In genomic region chr2:86477349-86477748, GRCh38 we compare ENCODE assay signal across 19 cellular contexts. TPM values are rescaled to one million over a fixed set of nuclear protein-coding genes. Genes with fewer than 3 reads are reported as not detected.
DNase-seq lines count a peak whose midpoint lies in the region; ATAC-seq, FAIRE-seq and TF ChIP-seq lines count a peak whose summit lies in the region.
"Had no signal": no experiment of that assay in that cellular context is flagged by ENCODE, and none has a peak within 500 bp of the region (broad histone marks: within the 10 kb centered on the region; RNA-seq: fewer than 3 reads in every experiment).

No MANE protein-coding gene starts in this region.

- H3K27me3 ChIP-seq in right lobe of liver (no peaks in the 10 kb centered on the region), HepG2 (ENCODE audit: control insufficient read depth in 1 of 2, insufficient read depth in 2 of 2, low read length in 2 of 2) (no peaks in the 10 kb centered on the region), lower lobe of right lung (ENCODE audit: low read depth) (no peaks in the 10 kb centered on the region), testis (no peaks in the 10 kb centered on the region)
- H3K27me3 ChIP-seq: stomach, vagina had no signal

- H3K79me2 ChIP-seq in HepG2 (ENCODE audit: insufficient read depth, low read length) = no peaks in the 10 kb centered on the region

- H3K27ac ChIP-seq in right lobe of liver = no peak overlapping the region
- H3K27ac ChIP-seq in HepG2 (ENCODE audit: extremely low read length, insufficient read depth, low read length) = no peak overlapping the region
- no peak overlapping the region for H3K27ac ChIP-seq in lower lobe of right lung
- no peak overlapping the region for H3K27ac ChIP-seq in testis
- H3K27ac ChIP-seq: KMS-11, vagina had no signal

- TF ChIP-seq POLR2A in right lobe of liver (IDR thresholded peaks at IDR 0.05) = no peak
- no peak for TF ChIP-seq POLR2A in HepG2 (IDR thresholded peaks at IDR 0.05; ENCODE audit: insufficient read depth in 1 of 2, low read depth in 2 of 2, low read length in 2 of 2)
- TF ChIP-seq POLR2A in testis (IDR thresholded peaks at IDR 0.05) = no peak

- H3K36me3 ChIP-seq in right lobe of liver (peaks cover 15 to 65% (median 28%) of the 10 kb centered on the region in 4 donors), HepG2 (replicated peaks in 1 of 2; ENCODE audit: control insufficient read depth in 1 of 2, insufficient read depth in 2 of 2, low read length in 2 of 2) (peaks cover 57 to 98% of the 10 kb centered on the region in 2 experiments), lower lobe of right lung (peaks cover 98% of the 10 kb centered on the region), testis (ENCODE audit: low read depth, missing control alignments) (no peaks in the 10 kb centered on the region)

- no peak overlapping the region for H3K4me2 ChIP-seq in HepG2 (ENCODE audit: low read depth, low read length)
- H3K4me2 ChIP-seq: KMS-11 had no signal

- no peaks in the 10 kb centered on the region for H3K27me3 Mint-ChIP-seq in effector memory CD8-positive, alpha-beta T cell

- POLR2A ChIA-PET in HepG2 (lab: Yijun Ruan, JAX) = no interaction called here

- H3K9me3 Mint-ChIP-seq in effector memory CD8-positive, alpha-beta T cell = no peaks in the 10 kb centered on the region
- H3K9me3 Mint-ChIP-seq: T-helper 2 cell treated with Interferon-gamma antibody and Interleukin-4, amounts not matched to agents 5 μg/mL and 100 μg/mL, for 36 hours had no signal

- H3K4me3 Mint-ChIP-seq in effector memory CD8-positive, alpha-beta T cell = no peak overlapping the region
- H3K4me3 Mint-ChIP-seq: T-helper 2 cell treated with Interferon-gamma antibody and Interleukin-4, amounts not matched to agents 5 μg/mL and 100 μg/mL, for 36 hours had no signal

- CTCF ChIA-PET in HepG2 (lab: Yijun Ruan, JAX; ENCODE audit: low intra/inter-chr PET ratio, low total read pairs) = no interaction called here

- no peak for TF ChIP-seq EP300 in HepG2 (IDR thresholded peaks at IDR 0.05; ENCODE audit: low read depth in 2 of 2, low read length in 2 of 2)
- no peak for TF ChIP-seq EP300 in HepG2 (CRISPR knock-in tag; IDR thresholded peaks at IDR 0.05; ENCODE audit: borderline replicate concordance)

- H2AFZ ChIP-seq in HepG2 (ENCODE audit: low read length) = no peak overlapping the region

- ATAC-seq in right lobe of liver (peak; percentile 36 to 66 (median 52)), HepG2 (no peak; the same call in 2 of the 3 replicates), lower lobe of right lung (peak; percentile 32 to 33), GM19351 (IDR thresholded peaks at IDR 0.05; ENCODE audit: unreplicated experiment) (no peak)
- no peak for ATAC-seq in effector memory CD8-positive, alpha-beta T cell (replicated peaks)
- ATAC-seq in stimulated activated naive CD8-positive, alpha-beta T cell treated with anti-CD3 and anti-CD28 coated beads, Interleukin-15, Interleukin-2, amounts not matched to agents 100 U/mL and 50 U/mL, for 24 hours = no peak
- ATAC-seq: activated CD4-positive, CD25-positive, alpha-beta regulatory T cell treated with anti-CD3 and anti-CD28 coated beads, Interleukin-2, amount 50 U/mL, for 24 hours had no signal

- no peak for FAIRE-seq in HepG2 (lab: Jason Lieb, UNC)
- FAIRE-seq: endothelial cell of umbilical vein, kidney had no signal

- H3K9me3 ChIP-seq in right lobe of liver (no peaks in the 10 kb centered on the region), HepG2 (ENCODE audit: low read length) (no peaks in the 10 kb centered on the region), lower lobe of right lung (no peaks in the 10 kb centered on the region), testis (no peaks in the 10 kb centered on the region)
- H3K9me3 ChIP-seq: stomach, vagina had no signal

- peaks cover 3 to 29% of the 10 kb centered on the region in 2 donors for H3K4me1 Mint-ChIP-seq in effector memory CD8-positive, alpha-beta T cell (ENCODE audit: low read depth in 2 of 2)

- peak overlapping the region; percentile 82 to 83 for H3K27ac Mint-ChIP-seq in effector memory CD8-positive, alpha-beta T cell
- H3K27ac Mint-ChIP-seq: T-helper 2 cell treated with Interferon-gamma antibody and Interleukin-4, amounts not matched to agents 5 μg/mL and 100 μg/mL, for 36 hours had no signal

- in situ Hi-C loops in HepG2 (cut with HindIII; ENCODE audit: extremely low pct_ligation_motif_present, low pct_unique_long_range_greater_than_20kb) = no loop called here
- in situ Hi-C loops in KBM-7 (cut with MboI; ENCODE audit: low pct_unique_long_range_greater_than_20kb, low sequenced_read_pairs) = no loop called here

- intact Hi-C loops in right lobe of liver (cut with DNase I) (no loop called here), HepG2 (cut with micrococcal nuclease; ENCODE audit: unreplicated experiment) (no loop called here), lower lobe of right lung (cut with DNase I) (no loop called here), testis (cut with DNase I; ENCODE audit: low total_unique reads) (no loop called here)

- H3K4me3 ChIP-seq in right lobe of liver = no peak overlapping the region
- H3K4me3 ChIP-seq in HepG2 (replicated peaks in 1 of 3; ENCODE audit: insufficient read depth in 1 of 3, low read depth in 2 of 3, low read length in 3 of 3) = no peak overlapping the region
- H3K4me3 ChIP-seq in lower lobe of right lung = no peak overlapping the region
- H3K4me3 ChIP-seq in testis = no peak overlapping the region
- H3K4me3 ChIP-seq: stomach, vagina had no signal

- peaks cover 97% of the 10 kb centered on the region for H3K36me3 Mint-ChIP-seq in effector memory CD8-positive, alpha-beta T cell (ENCODE audit: insufficient read depth)

- no peak overlapping the region for H3K9ac ChIP-seq in HepG2 (ENCODE audit: insufficient read depth, low read depth, low read length)
- H3K9ac ChIP-seq: KMS-11 had no signal

- H3K4me1 ChIP-seq in right lobe of liver = peaks cover 0 to 17% (median 3%) of the 10 kb centered on the region in 4 donors
- H3K4me1 ChIP-seq in HepG2 (ENCODE audit: insufficient read depth, low read length) = 0 out of 2 replicates have a peak, but pooled peaks cover 7% of the 10 kb centered on the region
- peaks cover 15% of the 10 kb centered on the region for H3K4me1 ChIP-seq in lower lobe of right lung
- H3K4me1 ChIP-seq in testis = peaks cover 25% of the 10 kb centered on the region
- H3K4me1 ChIP-seq: vagina had no signal

- no peak for TF ChIP-seq RAD21 in HepG2 (CRISPR knock-in tag; IDR thresholded peaks at IDR 0.05)

- TF ChIP-seq CTCF in right lobe of liver (IDR thresholded peaks at IDR 0.05) = no peak
- no peak for TF ChIP-seq CTCF in HepG2 (CRISPR knock-in tag; IDR thresholded peaks at IDR 0.05)
- no peak for TF ChIP-seq CTCF in lower lobe of right lung (IDR thresholded peaks at IDR 0.05)
- TF ChIP-seq CTCF in testis (IDR thresholded peaks at IDR 0.05) = no peak

- DNase-seq in right lobe of liver = no peak
- DNase-seq in HepG2 (ENCODE audit: low spot score) = no peak
- no peak for DNase-seq in effector memory CD8-positive, alpha-beta T cell
- DNase-seq in lower lobe of right lung = no peak
- DNase-seq in testis = no peak
- no peak for DNase-seq in KBM-7
- DNase-seq in stimulated activated naive CD8-positive, alpha-beta T cell treated with anti-CD3 and anti-CD28 coated beads, Interleukin-15, Interleukin-2, amounts not matched to agents 100 U/mL and 50 U/mL, for 24 hours = no peak
- DNase-seq: activated gamma-delta T cell treated with Interleukin-2 at 50 U/mL for 16 hours, cerebellar nuclear complex, glutamatergic neuron, kidney, posterior cingulate gyrus had no signal

- no TSS peak for BruUV-seq in HepG2 (replicated peaks; lab: Mats Ljungman, UMichigan)

- no peaks in the 10 kb centered on the region for H4K20me1 ChIP-seq in HepG2 (ENCODE audit: insufficient read depth, low read length)

TF ChIP-seq in HepG2, 621 proteins besides CTCF, POLR2A, EP300 and RAD21:
- TF ChIP-seq ZNF7 (CRISPR knock-in tag; IDR thresholded peaks at IDR 0.05) = no peak

RNA-seq across cellular contexts. Expression of gene KDM3A, which starts 36.2 kb away (rescaled TPM):
- 10 to 100 TPM in 5 of 6 experiments, 1 to 10 TPM in 1; 7.2 to 40.8 (median 13.6) TPM for total RNA-seq in right lobe of liver
- 21.0 and 30.8 TPM in 2 replicates for total RNA-seq in HepG2 (2016; rRNA removed; fragmentation: Illumina TruSeq; extraction: Trizol)
- total RNA-seq in HepG2 (2016; cell fraction: cytosol; rRNA removed; fragmentation: Illumina TruSeq; extraction: Trizol; ENCODE audit: low read depth) = 3.8 and 4.0 TPM in 2 replicates
- 20.2 and 32.7 TPM in 2 replicates for total RNA-seq in HepG2 (2016; cell fraction: insoluble cytoplasmic fraction; rRNA removed; fragmentation: Illumina TruSeq; extraction: Trizol)
- total RNA-seq in HepG2 (2016; cell fraction: membrane; rRNA removed; fragmentation: Illumina TruSeq; extraction: Trizol) = 7.1 and 9.1 TPM in 2 replicates
- total RNA-seq in HepG2 (2016; cell fraction: nucleus; rRNA removed; fragmentation: Illumina TruSeq; extraction: Trizol) = 52.1 and 52.6 TPM in 2 replicates
- 53.9 and 70.2 TPM in 2 replicates for polyA plus RNA-seq in HepG2 (2011; rRNA removed)
- 29.9 and 38.1 TPM in 2 replicates for polyA plus RNA-seq in HepG2 (2011; cell fraction: cytosol; rRNA removed)
- 77.5 and 80.4 TPM in 2 replicates for polyA plus RNA-seq in HepG2 (2011; cell fraction: nucleus; rRNA removed)
- 46.4 and 59.6 TPM in 2 replicates for polyA plus RNA-seq in HepG2 (2012)
- 1.5 and 3.7 TPM in 2 replicates for polyA plus RNA-seq in HepG2 (2016; cell fraction: cytosol; fragmentation: Illumina TruSeq; extraction: Trizol; ENCODE audit: low read depth)
- polyA plus RNA-seq in HepG2 (2016; cell fraction: insoluble cytoplasmic fraction; fragmentation: Illumina TruSeq; extraction: Trizol; ENCODE audit: low read depth) = 24.8 and 27.7 TPM in 2 replicates
- polyA plus RNA-seq in HepG2 (2016; cell fraction: membrane; fragmentation: Illumina TruSeq; extraction: Trizol; ENCODE audit: low read depth) = 5.6 and 5.8 TPM in 2 replicates
- 38.9 TPM in 2 replicates for polyA plus RNA-seq in HepG2 (2016; cell fraction: nucleus; fragmentation: Illumina TruSeq; extraction: Trizol; ENCODE audit: insufficient read depth, low read depth)
- polyA minus RNA-seq in HepG2 (2011; rRNA and poly(A)+ RNA removed; ENCODE audit: low replicate concordance) = 42.3 and 101 TPM in 2 replicates
- 82.1 and 91.9 TPM in 2 replicates for polyA minus RNA-seq in HepG2 (2011; cell fraction: cytosol; rRNA and poly(A)+ RNA removed)
- polyA minus RNA-seq in HepG2 (2011; cell fraction: nucleus; rRNA and poly(A)+ RNA removed) = 257 and 304 TPM in 2 replicates
- 55.8 TPM for total RNA-seq in lower lobe of right lung
- total RNA-seq in testis = 100 to 1,000 TPM in 1 of 2 donors, 10 to 100 TPM in 1; 88.8 to 106 TPM
- 126 TPM for polyA plus RNA-seq in testis (ENCODE audit: insufficient read depth, low read depth, low replicate concordance)

Comparison
In these comparisons a context has a peak if more than half of its experiments do, and no peak if none do; other contexts are left out.
1. ATAC-seq: peak in right lobe of liver (4 of 4) and lower lobe of right lung (2 of 2); none in HepG2 (single experiment), effector memory CD8-positive, alpha-beta T cell (single experiment), stimulated activated naive CD8-positive, alpha-beta T cell treated with anti-CD3 and anti-CD28 coated beads, Interleukin-15, Interleukin-2, amounts not matched to agents 100 U/mL and 50 U/mL, for 24 hours (single experiment) and GM19351 (single experiment).